Comparison of ENCODE assay signal across 8 cellular contexts in genomic region chr6:2767327-2767985, GRCh38. TPM values are rescaled to one million over a fixed set of nuclear protein-coding genes. Genes with fewer than 3 reads are reported as not detected.
DNase-seq lines count a peak whose midpoint lies in the region; ATAC-seq and TF ChIP-seq lines count a peak whose summit lies in the region.

No MANE protein-coding gene starts in this region.

- H3K4me3 Mint-ChIP-seq in activated T-helper 17 cell treated with anti-CD3 and anti-CD28 coated beads, Interleukin-2, amount 50 U/mL, for 72 hours, result peak overlapping the region; percentile 85
- peak overlapping the region; percentile 79 to 94 (median 88) for H3K4me3 Mint-ChIP-seq in immature natural killer cell

- WGBS in SK-N-SH (ENCODE audit: low lambda C conversion rate), result 66% methylated on average over 7 of the region's 7 CpGs

- no peaks in the 10 kb centered on the region for H3K27me3 ChIP-seq in SK-N-SH (ENCODE audit: insufficient read depth)

- CTCF ChIA-PET in SK-N-SH (lab: Yijun Ruan, JAX), result interaction anchor here (1.1 to 9.3 kb wide), 15 partner anchors 9 to 222 kb away, joined by 3 to 100 read pairs (median 10); partner anchors contain the start of genes MYLK4 and SERPINB1

- peak overlapping the region; percentile 83; the same call in 1 of the 2 replicates for H3K9ac ChIP-seq in SK-N-SH

- H3K4me1 Mint-ChIP-seq in activated T-helper 17 cell treated with anti-CD3 and anti-CD28 coated beads, Interleukin-2, amount 50 U/mL, for 72 hours, result peaks cover 24% of the 10 kb centered on the region
- H3K4me1 Mint-ChIP-seq in immature natural killer cell, result peaks cover 49 to 72% of the 10 kb centered on the region in 2 donors

- H4K20me1 ChIP-seq in SK-N-SH (ENCODE audit: insufficient read depth), result peaks cover 42% of the 10 kb centered on the region

- H3K4me2 ChIP-seq in SK-N-SH, result peak overlapping the region; percentile 96

- H3K4me3 ChIP-seq in SK-N-SH (ENCODE audit: low read depth in 2 of 2, low read length in 1 of 2), result peak overlapping the region; percentile 86 to 91

- no peak for TF ChIP-seq EP300 in SK-N-SH (IDR thresholded peaks at IDR 0.05; ENCODE audit: borderline replicate concordance in 1 of 2, low read depth in 1 of 2, low read length in 1 of 2)

- no peaks in the 10 kb centered on the region for H3K9me2 ChIP-seq in SK-N-SH

- POLR2A ChIA-PET in SK-N-SH (lab: Yijun Ruan, JAX), result no interaction called here

- peak overlapping the region in 1 of 2 experiments; percentile 73; a peak in 1 of 4 replicates for H3K27ac ChIP-seq in SK-N-SH (ENCODE audit: low read depth in 2 of 2, low read length in 1 of 2)

- peaks cover 13 to 34% of the 10 kb centered on the region in 2 experiments; a peak in 3 of 4 replicates for H3K4me1 ChIP-seq in SK-N-SH (ENCODE audit: control insufficient read depth in 1 of 2, insufficient read depth in 2 of 2, low read depth in 1 of 2, low read length in 1 of 2)

- no peaks in the 10 kb centered on the region for H3K9me3 ChIP-seq in SK-N-SH

- no peaks in the 10 kb centered on the region for H3K9me3 Mint-ChIP-seq in activated T-helper 17 cell treated with anti-CD3 and anti-CD28 coated beads, Interleukin-2, amount 50 U/mL, for 72 hours
- H3K9me3 Mint-ChIP-seq in immature natural killer cell, result no peaks in the 10 kb centered on the region

- DNase-seq in SK-N-SH (no peak), immature natural killer cell (no peak), superior temporal gyrus (ENCODE audit: extremely low spot score) (peak; percentile 44), NCI-H1694 treated with DMSO at 0.1 percent for 48 hours (lab: John Stamatoyannopoulos, UW) (no peak)
- DNase-seq in stimulated activated CD4-positive, alpha-beta T cell treated with anti-CD3 and anti-CD28 coated beads, Interleukin-2, amount 100 ng/mL, for 24 hours, result no peak

- TF ChIP-seq CTCF in SK-N-SH (IDR thresholded peaks at IDR 0.05), result no peak

- peaks cover 8% of the 10 kb centered on the region for H3F3A ChIP-seq in SK-N-SH (replicated peaks; ENCODE audit: insufficient read depth)

- H3K79me2 ChIP-seq in SK-N-SH (ENCODE audit: insufficient read depth), result peaks cover 65% of the 10 kb centered on the region

- peaks cover 34 to 37% of the 10 kb centered on the region in 2 experiments for H3K36me3 ChIP-seq in SK-N-SH (replicated peaks in 1 of 2; ENCODE audit: control insufficient read depth in 1 of 2, insufficient read depth in 2 of 2, low read length in 1 of 2)

- peaks cover 62% of the 10 kb centered on the region for H3K36me3 Mint-ChIP-seq in activated T-helper 17 cell treated with anti-CD3 and anti-CD28 coated beads, Interleukin-2, amount 50 U/mL, for 72 hours (ENCODE audit: low read depth)
- H3K36me3 Mint-ChIP-seq in immature natural killer cell, result peaks cover 0 to 14% (median 4%) of the 10 kb centered on the region in 3 donors

- no peak overlapping the region for H2AFZ ChIP-seq in SK-N-SH (ENCODE audit: low read depth)

- no peak for TF ChIP-seq RAD21 in SK-N-SH (IDR thresholded peaks at IDR 0.05; ENCODE audit: low read length)

- H3K27ac Mint-ChIP-seq in activated T-helper 17 cell treated with anti-CD3 and anti-CD28 coated beads, Interleukin-2, amount 50 U/mL, for 72 hours, result peak overlapping the region; percentile 28
- H3K27ac Mint-ChIP-seq in immature natural killer cell, result peak overlapping the region; percentile 13 to 86 (median 64)

- ATAC-seq in SK-N-SH treated with all-trans-retinoic acid at 6 μM for 48 hours (no peak), GM18868 (IDR thresholded peaks at IDR 0.05; ENCODE audit: unreplicated experiment) (no peak)
- ATAC-seq in activated T-helper 17 cell treated with anti-CD3 and anti-CD28 coated beads, Interleukin-2, amount 50 U/mL, for 72 hours (replicated peaks), result no peak

- no peaks in the 10 kb centered on the region for H3K27me3 Mint-ChIP-seq in activated T-helper 17 cell treated with anti-CD3 and anti-CD28 coated beads, Interleukin-2, amount 50 U/mL, for 72 hours
- peaks cover 6 to 18% (median 9%) of the 10 kb centered on the region in 3 donors for H3K27me3 Mint-ChIP-seq in immature natural killer cell (ENCODE audit: low read depth in 3 of 3)

TF ChIP-seq in SK-N-SH, 30 proteins besides CTCF, POLR2A, EP300 and RAD21 (continues in another document):
- TF ChIP-seq CHD2 (IDR thresholded peaks at IDR 0.05; ENCODE audit: low read length, partially characterized antibody), result no peak
- TF ChIP-seq FOXM1 (IDR thresholded peaks at IDR 0.05; ENCODE audit: low read depth), result no peak
- no peak for TF ChIP-seq GATA2 (CRISPR knock-in tag; IDR thresholded peaks at IDR 0.05)
- TF ChIP-seq FOSL2 (IDR thresholded peaks at IDR 0.05; ENCODE audit: borderline replicate concordance, low read depth), result no peak
- TF ChIP-seq PBX3 (IDR thresholded peaks at IDR 0.05), result no peak
- TF ChIP-seq RCOR1 (IDR thresholded peaks at IDR 0.05; ENCODE audit: low read length), result no peak
- TF ChIP-seq MAX (IDR thresholded peaks at IDR 0.05; ENCODE audit: low read depth), result no peak
- TF ChIP-seq NRF1 (IDR thresholded peaks at IDR 0.05; ENCODE audit: low read depth, low read length), result no peak
- no peak for TF ChIP-seq GABPA (IDR thresholded peaks at IDR 0.05; ENCODE audit: low read depth)
- TF ChIP-seq FOXJ3 (CRISPR knock-in tag; IDR thresholded peaks at IDR 0.05), result no peak
- no peak for TF ChIP-seq SIN3A (IDR thresholded peaks at IDR 0.05; ENCODE audit: borderline replicate concordance, low read depth, low read length)
- TF ChIP-seq EZH2phosphoT487 (IDR thresholded peaks at IDR 0.05; ENCODE audit: borderline replicate concordance, low read depth), result no peak
- TF ChIP-seq RFX5 (IDR thresholded peaks at IDR 0.05; ENCODE audit: low read length), result no peak
- no peak for TF ChIP-seq MEF2A (IDR thresholded peaks at IDR 0.05; ENCODE audit: borderline replicate concordance, low read depth)

TF ChIP-seq in SK-N-SH treated with all-trans-retinoic acid at 6 μM for 48 hours, 23 proteins besides CTCF, POLR2A, EP300 and RAD21:
- TF ChIP-seq SNAI2 (CRISPR knock-in tag; IDR thresholded peaks at IDR 0.05), result no peak
- no peak for TF ChIP-seq CREB5 (CRISPR knock-in tag; IDR thresholded peaks at IDR 0.05; ENCODE audit: low read depth)
- TF ChIP-seq PPARA (CRISPR knock-in tag; IDR thresholded peaks at IDR 0.05; ENCODE audit: borderline replicate concordance), result no peak
- no peak for TF ChIP-seq ZFP30 (CRISPR knock-in tag; IDR thresholded peaks at IDR 0.05)
- no peak for TF ChIP-seq POU6F1 (CRISPR knock-in tag; IDR thresholded peaks at IDR 0.05; ENCODE audit: borderline replicate concordance, low read depth)
- TF ChIP-seq TOX (CRISPR knock-in tag; IDR thresholded peaks at IDR 0.05; ENCODE audit: borderline replicate concordance), result no peak
- no peak for TF ChIP-seq ZNF565 (CRISPR knock-in tag; conservative IDR thresholded peaks at IDR 0.05; ENCODE audit: low read depth)
- TF ChIP-seq ZNF70 (CRISPR knock-in tag; IDR thresholded peaks at IDR 0.05), result no peak
- TF ChIP-seq ARNTL (CRISPR knock-in tag; IDR thresholded peaks at IDR 0.05; ENCODE audit: borderline replicate concordance, low read depth), result no peak
- TF ChIP-seq BACH2 (CRISPR knock-in tag; IDR thresholded peaks at IDR 0.05; ENCODE audit: borderline replicate concordance), result no peak
- no peak for TF ChIP-seq OSR1 (CRISPR knock-in tag; IDR thresholded peaks at IDR 0.05)
- TF ChIP-seq CSDC2 (CRISPR knock-in tag; IDR thresholded peaks at IDR 0.05), result no peak
- no peak for TF ChIP-seq TCF4 (CRISPR knock-in tag; IDR thresholded peaks at IDR 0.05; ENCODE audit: borderline replicate concordance)
- no peak for TF ChIP-seq ZC3H10 (CRISPR knock-in tag; IDR thresholded peaks at IDR 0.05)

RNA-seq across cellular contexts. Expression of gene WRNIP1, which starts 2.3 kb away (rescaled TPM):
- polyA plus RNA-seq in SK-N-SH (2012; rRNA removed), result 47.5 and 49.0 TPM in 2 replicates
- polyA plus RNA-seq in SK-N-SH (2012; cell fraction: cytosol; rRNA removed), result 38.6 and 45.1 TPM in 2 replicates
- 50.2 and 58.7 TPM in 2 replicates for polyA plus RNA-seq in SK-N-SH (2012; cell fraction: nucleus; rRNA removed)
- total RNA-seq in activated T-helper 17 cell treated with anti-CD3 and anti-CD28 coated beads, Interleukin-2, amount 50 U/mL, for 72 hours, result 10 to 100 TPM; 30.4 to 48.5 TPM
- polyA plus RNA-seq in immature natural killer cell, result 10 to 100 TPM; 25.5 to 43.3 (median 26.4) TPM

RNA-seq across cellular contexts. Expression of gene MYLK4, which starts 16.7 kb away (rescaled TPM):
- 0.16 and 0.18 TPM in 2 replicates for polyA plus RNA-seq in SK-N-SH (2012; rRNA removed)
- polyA plus RNA-seq in SK-N-SH (2012; cell fraction: cytosol; rRNA removed), result 0.17 and 0.20 TPM in 2 replicates
- polyA plus RNA-seq in SK-N-SH (2012; cell fraction: nucleus; rRNA removed), result 0.41 and 0.69 TPM in 2 replicates
- under 1 TPM; 0.21 to 0.28 TPM for total RNA-seq in activated T-helper 17 cell treated with anti-CD3 and anti-CD28 coated beads, Interleukin-2, amount 50 U/mL, for 72 hours
- polyA plus RNA-seq in immature natural killer cell, result under 1 TPM in 2 of 3 donors, not detected in 1; 0.09 to 0.17 TPM
